Comparison of ENCODE assay signal across 9 cellular contexts in the genomic region with DNA sequence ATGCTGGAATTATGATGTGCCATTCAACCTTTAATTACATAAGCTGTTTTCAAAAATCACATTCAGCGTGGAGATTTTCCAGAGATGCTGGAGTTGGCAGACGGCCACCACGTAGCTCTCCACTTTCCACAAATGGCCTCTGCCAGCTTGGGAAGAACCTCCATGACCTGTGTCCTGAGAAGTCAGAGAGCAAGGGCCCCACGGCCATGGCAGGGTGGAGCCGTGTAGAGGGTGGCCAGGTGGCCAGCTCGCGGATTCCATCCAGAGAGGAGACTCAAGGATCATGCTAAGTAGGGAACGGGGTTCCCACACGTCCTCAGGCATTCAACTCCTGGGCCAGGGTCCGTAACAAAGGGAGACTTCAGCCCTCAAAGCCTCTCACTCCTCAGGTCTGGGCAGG. TPM values are rescaled to one million over a fixed set of nuclear protein-coding genes. Genes with fewer than 3 reads are reported as not detected.
DNase-seq lines count a peak whose midpoint lies in the region; ATAC-seq and TF ChIP-seq lines count a peak whose summit lies in the region.
"Had no signal": no experiment of that assay in that cellular context is flagged by ENCODE, and none has a peak within 500 bp of the region (broad histone marks: within the 10 kb centered on the region; RNA-seq: fewer than 3 reads in every experiment).

No MANE protein-coding gene starts in this region.

- no peak overlapping the region for H3K4me3 ChIP-seq in mesendoderm (ENCODE audit: low read length)
- peak overlapping the region in 2 of 4 donors; percentile 84 to 86 for H3K4me3 ChIP-seq in transverse colon

- peak overlapping the region; percentile 89 to 94 for H3K4me3 Mint-ChIP-seq in activated T-cell treated with anti-CD3 and anti-CD28 coated beads, Interleukin-2, amount 50 U/mL, for 72 hours
- H3K4me3 Mint-ChIP-seq in activated T-helper 17 cell treated with anti-CD3 and anti-CD28 coated beads, Interleukin-2, amount 50 U/mL, for 72 hours: peak overlapping the region; percentile 93

- H3K56ac ChIP-seq in mesendoderm (ENCODE audit: low read length): peak overlapping the region; percentile 25

- no peak overlapping the region for H3K4ac ChIP-seq in mesendoderm (ENCODE audit: low read depth, low read length)

- no peak for DNase-seq in activated T-cell treated with anti-CD3 and anti-CD28 coated beads, Interleukin-2, amount 50 U/mL, for 72 hours
- DNase-seq in activated T-cell treated with anti-CD3 and anti-CD28 coated beads for 4 hours (no peak), mesendoderm (no peak), transverse colon (peak; percentile 11), GM13977 (ENCODE audit: low spot score) (no peak), mucosa of gallbladder (ENCODE audit: low spot score) (no peak)
- DNase-seq: stimulated activated CD4-positive, alpha-beta T cell treated with anti-CD3 and anti-CD28 coated beads, Interleukin-4, amount 100 ng/mL, for 24 hours had no signal

- TF ChIP-seq EP300 in transverse colon (IDR thresholded peaks at IDR 0.05; ENCODE audit: low read depth): no peak

- H3K27ac ChIP-seq in mesendoderm (ENCODE audit: low read depth, low read length) (no peak overlapping the region), transverse colon (peak overlapping the region in 3 of 4 donors; percentile 91 to 96 (median 94))

- no peak overlapping the region for H4K8ac ChIP-seq in mesendoderm (ENCODE audit: low read depth, low read length)

- no peak overlapping the region for H3K27ac Mint-ChIP-seq in activated T-cell treated with anti-CD3 and anti-CD28 coated beads, Interleukin-2, amount 50 U/mL, for 72 hours
- H3K27ac Mint-ChIP-seq in activated T-helper 17 cell treated with anti-CD3 and anti-CD28 coated beads, Interleukin-2, amount 50 U/mL, for 72 hours: no peak overlapping the region

- H3K4me1 Mint-ChIP-seq in activated T-cell treated with anti-CD3 and anti-CD28 coated beads, Interleukin-2, amount 50 U/mL, for 72 hours (ENCODE audit: low read depth): peaks cover 16% of the 10 kb centered on the region
- H3K4me1 Mint-ChIP-seq in activated T-helper 17 cell treated with anti-CD3 and anti-CD28 coated beads, Interleukin-2, amount 50 U/mL, for 72 hours: peaks cover 8% of the 10 kb centered on the region

- H3K79me2 ChIP-seq in mesendoderm (ENCODE audit: control insufficient read depth, insufficient read depth, low read length): no peaks in the 10 kb centered on the region

- H3K36me3 ChIP-seq in mesendoderm (ENCODE audit: control insufficient read depth, insufficient read depth, low read length) (peaks cover 2% of the 10 kb centered on the region), transverse colon (peaks cover 0 to under 1% (median 0%) of the 10 kb centered on the region in 4 donors)

- H3K9ac ChIP-seq in mesendoderm (ENCODE audit: low read length): no peak overlapping the region

- H2AK5ac ChIP-seq in mesendoderm (ENCODE audit: low read length): no peak overlapping the region

- H4K5ac ChIP-seq in mesendoderm (ENCODE audit: low read length): no peak overlapping the region

- no peak overlapping the region for H3K23ac ChIP-seq in mesendoderm (ENCODE audit: low read length)

- H3K36me3 Mint-ChIP-seq in activated T-cell treated with anti-CD3 and anti-CD28 coated beads, Interleukin-2, amount 50 U/mL, for 72 hours (ENCODE audit: insufficient read depth in 2 of 2): peaks cover 0 to 3% of the 10 kb centered on the region in 2 donors
- H3K36me3 Mint-ChIP-seq in activated T-helper 17 cell treated with anti-CD3 and anti-CD28 coated beads, Interleukin-2, amount 50 U/mL, for 72 hours (ENCODE audit: low read depth): peaks cover 59% of the 10 kb centered on the region

- no peak for ATAC-seq in activated T-cell treated with anti-CD3 and anti-CD28 coated beads, Interleukin-2, amount 50 U/mL, for 72 hours (replicated peaks in 1 of 2)
- ATAC-seq in activated T-helper 17 cell treated with anti-CD3 and anti-CD28 coated beads, Interleukin-2, amount 50 U/mL, for 72 hours (replicated peaks): no peak
- ATAC-seq in GM18519 (IDR thresholded peaks at IDR 0.05; ENCODE audit: low FRiP score, unreplicated experiment): no peak

- TF ChIP-seq CTCF in transverse colon (IDR thresholded peaks at IDR 0.05) (no peak), GM13977 (IDR thresholded peaks at IDR 0.05; ENCODE audit: extremely low read depth, insufficient read depth, missing control alignments) (no peak)

- no peak overlapping the region for H2BK120ac ChIP-seq in mesendoderm (ENCODE audit: low read depth, low read length)

- no peaks in the 10 kb centered on the region for H3K79me1 ChIP-seq in mesendoderm (ENCODE audit: low read length)

- H3K9me3 Mint-ChIP-seq in activated T-cell treated with anti-CD3 and anti-CD28 coated beads, Interleukin-2, amount 50 U/mL, for 72 hours: no peaks in the 10 kb centered on the region
- H3K9me3 Mint-ChIP-seq in activated T-helper 17 cell treated with anti-CD3 and anti-CD28 coated beads, Interleukin-2, amount 50 U/mL, for 72 hours: no peaks in the 10 kb centered on the region

- H2BK15ac ChIP-seq in mesendoderm (replicated peaks; ENCODE audit: low read depth): no peak overlapping the region

- no peaks in the 10 kb centered on the region for H3K27me3 ChIP-seq in mesendoderm (ENCODE audit: insufficient read depth, low read length, poor library complexity)
- no peaks in the 10 kb centered on the region for H3K27me3 ChIP-seq in transverse colon

- in situ Hi-C loops in transverse colon (cut with MboI; ENCODE audit: low pct_ligation_motif_present in 1 of 4, low pct_unique_long_range_greater_than_20kb in 1 of 4, low sequenced_read_pairs in 3 of 4) (loop anchor here in 2 of 4 donors (10.0 to 25.0 kb wide), 2 partner anchors 63 to 110 kb away; a partner anchor contains a TSS), GM13977 (cut with MboI; ENCODE audit: low pct_unique_long_range_greater_than_20kb, low sequenced_read_pairs, unreplicated experiment) (no loop called here)

- H2BK5ac ChIP-seq in mesendoderm (ENCODE audit: low read length): no peak overlapping the region

- H3K27me3 Mint-ChIP-seq in activated T-cell treated with anti-CD3 and anti-CD28 coated beads, Interleukin-2, amount 50 U/mL, for 72 hours (ENCODE audit: low read depth): no peaks in the 10 kb centered on the region
- H3K27me3 Mint-ChIP-seq in activated T-helper 17 cell treated with anti-CD3 and anti-CD28 coated beads, Interleukin-2, amount 50 U/mL, for 72 hours: no peaks in the 10 kb centered on the region

- H3K4me2 ChIP-seq in mesendoderm (ENCODE audit: low read length): no peak overlapping the region

- TF ChIP-seq POLR2A in transverse colon (IDR thresholded peaks at IDR 0.05): no peak

- H3K4me1 ChIP-seq in mesendoderm (ENCODE audit: control insufficient read depth, low read depth, low read length): peaks cover 1% of the 10 kb centered on the region
- peaks cover 14 to 33% (median 25%) of the 10 kb centered on the region in 4 donors for H3K4me1 ChIP-seq in transverse colon

- WGBS in mesendoderm (ENCODE audit: extremely low coverage, insufficient coverage, low lambda C conversion rate): no CpG with 5 or more reads among the region's 10 CpGs
- WGBS in transverse colon (ENCODE audit: low coverage in 1 of 2), 2 donors: 60 to 67% methylated on average over 1 to 10 of the region's 10 CpGs

- intact Hi-C loops in transverse colon (cut with DNase I; ENCODE audit: low total_unique reads): loop anchor here (10.0 kb wide), 1 partner anchor 63 kb away; a partner anchor contains a TSS

- no peaks in the 10 kb centered on the region for H3K9me3 ChIP-seq in transverse colon

- H3K18ac ChIP-seq in mesendoderm (ENCODE audit: low read length): no peak overlapping the region

RNA-seq across cellular contexts. Expression of a gene that starts 1.3 kb away (rescaled TPM):
- 10 to 100 TPM; 26.8 to 30.7 TPM for total RNA-seq in activated T-cell treated with anti-CD3 and anti-CD28 coated beads, Interleukin-2, amount 50 U/mL, for 72 hours
- 10 to 100 TPM; 56.6 to 57.1 TPM for total RNA-seq in activated T-helper 17 cell treated with anti-CD3 and anti-CD28 coated beads, Interleukin-2, amount 50 U/mL, for 72 hours
- 19.1 TPM for polyA plus RNA-seq in mesendoderm (2013, experiment 1 of 2)
- polyA plus RNA-seq in mesendoderm (2013, experiment 2 of 2): 20.7 TPM
- total RNA-seq in transverse colon: 100 to 1,000 TPM in 2 of 4 donors, 10 to 100 TPM in 2; 28.5 to 166 (median 124) TPM
- total RNA-seq in mucosa of gallbladder: 111 TPM

RNA-seq across cellular contexts. Expression of a gene that starts 10.9 kb away (rescaled TPM):
- total RNA-seq in activated T-cell treated with anti-CD3 and anti-CD28 coated beads, Interleukin-2, amount 50 U/mL, for 72 hours: 10 to 100 TPM; 63.4 to 71.5 TPM
- 10 to 100 TPM; 70.0 to 94.8 TPM for total RNA-seq in activated T-helper 17 cell treated with anti-CD3 and anti-CD28 coated beads, Interleukin-2, amount 50 U/mL, for 72 hours
- 107 TPM for polyA plus RNA-seq in mesendoderm (2013, experiment 1 of 2)
- polyA plus RNA-seq in mesendoderm (2013, experiment 2 of 2): 108 TPM
- total RNA-seq in transverse colon (100 to 1,000 TPM in 1 of 4 donors, 10 to 100 TPM in 3; 23.1 to 110 (median 84.4) TPM), mucosa of gallbladder (63.2 TPM)

RNA-seq across cellular contexts. Expression of a gene that starts 23.4 kb away (rescaled TPM):
- total RNA-seq in activated T-cell treated with anti-CD3 and anti-CD28 coated beads, Interleukin-2, amount 50 U/mL, for 72 hours: 10 to 100 TPM; 44.1 to 47.4 TPM
- total RNA-seq in activated T-helper 17 cell treated with anti-CD3 and anti-CD28 coated beads, Interleukin-2, amount 50 U/mL, for 72 hours: 10 to 100 TPM; 26.3 to 82.1 TPM
- polyA plus RNA-seq in mesendoderm (2013, experiment 1 of 2): 3.7 TPM
- 3.7 TPM for polyA plus RNA-seq in mesendoderm (2013, experiment 2 of 2)
- total RNA-seq in transverse colon (10 to 100 TPM; 59.8 to 83.4 (median 60.7) TPM), mucosa of gallbladder (57.6 TPM)

RNA-seq across cellular contexts. Expression of a gene that starts 23.7 kb away (rescaled TPM):
- 100 to 1,000 TPM in 1 of 2 donors, 10 to 100 TPM in 1; 83.2 to 107 TPM for total RNA-seq in activated T-cell treated with anti-CD3 and anti-CD28 coated beads, Interleukin-2, amount 50 U/mL, for 72 hours
- 10 to 100 TPM; 60.7 to 93.9 TPM for total RNA-seq in activated T-helper 17 cell treated with anti-CD3 and anti-CD28 coated beads, Interleukin-2, amount 50 U/mL, for 72 hours
- 34.0 TPM for polyA plus RNA-seq in mesendoderm (2013, experiment 1 of 2)
- polyA plus RNA-seq in mesendoderm (2013, experiment 2 of 2): 34.8 TPM
- 10 to 100 TPM; 36.7 to 40.6 (median 38.9) TPM for total RNA-seq in transverse colon
- total RNA-seq in mucosa of gallbladder: 49.0 TPM

RNA-seq across cellular contexts. Expression of a gene that starts 58.6 kb away (rescaled TPM):
- 10 to 100 TPM; 32.4 to 34.1 TPM for total RNA-seq in activated T-cell treated with anti-CD3 and anti-CD28 coated beads, Interleukin-2, amount 50 U/mL, for 72 hours
- total RNA-seq in activated T-helper 17 cell treated with anti-CD3 and anti-CD28 coated beads, Interleukin-2, amount 50 U/mL, for 72 hours: 10 to 100 TPM; 30.1 to 48.5 TPM
- polyA plus RNA-seq in mesendoderm (2013, experiment 1 of 2): 50.4 TPM
- polyA plus RNA-seq in mesendoderm (2013, experiment 2 of 2): 51.3 TPM
- total RNA-seq in transverse colon (10 to 100 TPM in 3 of 4 donors, 1 to 10 TPM in 1; 9.6 to 39.3 (median 33.2) TPM), mucosa of gallbladder (35.0 TPM)
